8 cellular contexts compared by ENCODE assay signal in the genomic region with DNA sequence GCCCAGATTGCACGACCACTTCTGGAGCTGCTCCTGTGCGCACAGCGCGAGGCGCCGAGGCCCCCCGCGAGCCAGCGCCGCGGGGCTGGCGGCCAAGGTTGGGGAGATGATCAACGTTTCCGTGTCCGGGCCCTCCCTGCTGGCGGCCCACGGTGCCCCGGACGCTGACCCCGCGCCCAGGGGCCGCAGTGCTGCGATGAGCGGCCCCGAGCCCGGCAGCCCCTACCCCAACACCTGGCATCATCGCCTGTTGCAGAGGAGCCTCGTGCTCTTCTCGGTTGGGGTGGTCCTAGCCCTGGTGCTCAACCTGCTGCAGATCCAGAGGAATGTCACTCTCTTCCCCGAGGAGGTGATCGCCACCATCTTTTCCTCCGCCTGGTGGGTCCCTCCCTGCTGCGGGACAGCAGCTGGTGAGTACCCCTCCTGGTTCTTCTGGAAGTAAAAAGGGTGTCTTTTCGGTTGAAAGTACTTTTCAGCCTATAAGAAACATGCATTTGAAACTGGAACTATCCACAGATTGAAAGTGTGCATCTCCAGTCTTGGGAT. TPM values are rescaled to one million over a fixed set of nuclear protein-coding genes. Genes with fewer than 3 reads are reported as not detected.
DNase-seq lines count a peak whose midpoint lies in the region; ATAC-seq and TF ChIP-seq lines count a peak whose summit lies in the region.

No MANE protein-coding gene starts in this region.

- no peak for DNase-seq in A673 (ENCODE audit: low spot score)
- DNase-seq in MM.1S: peak; percentile 54
- no peak for DNase-seq in cardiac fibroblast (ENCODE audit: low read depth in 2 of 2)
- no peak for DNase-seq in lung (ENCODE audit: low spot score)
- peak; percentile 58 to 90 for DNase-seq in vagina (ENCODE audit: extremely low spot score in 2 of 2)
- no peak for DNase-seq in SIG-M5 (lab: John Stamatoyannopoulos, UW)
- DNase-seq in NCI-H1105 (lab: John Stamatoyannopoulos, UW): no peak

- H3K4me3 ChIP-seq in A673 (ENCODE audit: low read depth, low read length, poor library complexity, severe bottlenecking) (peak overlapping the region; percentile 93), MM.1S (ENCODE audit: low read length) (peak overlapping the region; percentile 79), cardiac fibroblast (replicated peaks in 1 of 2; ENCODE audit: low read depth in 2 of 2, low read length in 2 of 2) (peak overlapping the region; percentile 85 to 87), lung (peak overlapping the region; percentile 78), vagina (peak overlapping the region; percentile 67 to 96)

- H3K36me3 ChIP-seq in A673 (ENCODE audit: insufficient read depth, low read length, poor library complexity, severe bottlenecking) (peaks cover 42% of the 10 kb centered on the region), MM.1S (replicated peaks; ENCODE audit: insufficient read depth, low read length) (peaks cover 26% of the 10 kb centered on the region), lung (ENCODE audit: control insufficient read depth in 2 of 2, insufficient read depth in 2 of 2, low read length in 2 of 2) (peaks cover 0 to 6% of the 10 kb centered on the region in 2 donors), vagina (peaks cover 0 to 3% of the 10 kb centered on the region in 2 donors)

- intact Hi-C loops in A673 (cut with micrococcal nuclease; ENCODE audit: unreplicated experiment) (loop anchor here (5.0 kb wide), 1 partner anchor 296 kb away; a partner anchor contains a TSS), vagina (cut with DNase I) (loop anchor here (10.0 kb wide), 1 partner anchor 94 kb away; no protein-coding TSS in a partner anchor)

- 1% methylated on average over 28 to 34 of the region's 34 CpGs for WGBS in lung, 2 donors

- H2AFZ ChIP-seq in MM.1S (ENCODE audit: low read length): peak overlapping the region; percentile 24; the same call in 1 of the 2 replicates

- H3K9me2 ChIP-seq in MM.1S (replicated peaks; ENCODE audit: insufficient read depth, low read length): no peaks in the 10 kb centered on the region

- peaks cover 24% of the 10 kb centered on the region for H3K4me1 ChIP-seq in A673 (ENCODE audit: insufficient read depth, low read length, poor library complexity, severe bottlenecking)
- peaks cover 19% of the 10 kb centered on the region for H3K4me1 ChIP-seq in MM.1S (ENCODE audit: low read length)
- H3K4me1 ChIP-seq in lung (ENCODE audit: control insufficient read depth in 2 of 2, insufficient read depth in 2 of 2, low read length in 2 of 2): peaks cover 5 to 14% of the 10 kb centered on the region in 2 donors
- H3K4me1 ChIP-seq in vagina: peaks cover 42% of the 10 kb centered on the region

- H3K27me3 ChIP-seq in A673 (replicated peaks; ENCODE audit: insufficient read depth, low read depth, low read length, poor library complexity): no peaks in the 10 kb centered on the region
- H3K27me3 ChIP-seq in MM.1S (replicated peaks; ENCODE audit: insufficient read depth, low read length): no peaks in the 10 kb centered on the region
- H3K27me3 ChIP-seq in lung (ENCODE audit: control insufficient read depth, insufficient read depth): no peaks in the 10 kb centered on the region
- H3K27me3 ChIP-seq in vagina: no peaks in the 10 kb centered on the region

- POLR2A ChIA-PET in A673 (lab: Charles Lee; ENCODE audit: low non-redundant PET): no interaction called here

- TF ChIP-seq POLR2A in vagina (IDR thresholded peaks at IDR 0.05): no peak

- H3F3A ChIP-seq in MM.1S (ENCODE audit: insufficient read depth, low read length): peaks cover 39% of the 10 kb centered on the region

- H3K9ac ChIP-seq in MM.1S (ENCODE audit: low read length): peak overlapping the region; percentile 93

- peaks cover 20% of the 10 kb centered on the region for H4K20me1 ChIP-seq in MM.1S (ENCODE audit: insufficient read depth, low read length)

- no TSS peak for BruUV-seq in A673 (replicated peaks; lab: Mats Ljungman, UMichigan)

- peak overlapping the region; percentile 90 for H3K27ac ChIP-seq in A673 (ENCODE audit: low read depth, low read length, poor library complexity, severe bottlenecking)
- H3K27ac ChIP-seq in MM.1S (ENCODE audit: low read length): peak overlapping the region; percentile 89
- peak overlapping the region; percentile 86 to 97 for H3K27ac ChIP-seq in lung (ENCODE audit: low read depth in 1 of 2, low read length in 1 of 2)
- H3K27ac ChIP-seq in vagina: peak overlapping the region; percentile 95

- ATAC-seq in GM19023 (IDR thresholded peaks at IDR 0.05; ENCODE audit: unreplicated experiment): peak; percentile 1
- ATAC-seq in lung (ENCODE audit: insufficient read depth, low FRiP score): no peak

- H3K9me3 ChIP-seq in A673 (ENCODE audit: low read depth, low read length, poor library complexity, severe bottlenecking) (no peaks in the 10 kb centered on the region), MM.1S (replicated peaks; ENCODE audit: insufficient read depth, low read length) (no peaks in the 10 kb centered on the region), lung (ENCODE audit: control insufficient read depth in 2 of 2, insufficient read depth in 1 of 2, low read length in 1 of 2) (peaks cover 0 to 4% of the 10 kb centered on the region in 2 donors), vagina (no peaks in the 10 kb centered on the region)

- CTCF ChIA-PET in A673 (lab: Charles Lee): interaction anchor here (0.6 kb wide), 1 partner anchor 345 kb away, joined by 3 read pairs; no protein-coding TSS in a partner anchor

- H3K79me2 ChIP-seq in MM.1S (ENCODE audit: low read length): peaks cover 51% of the 10 kb centered on the region

- no peak for TF ChIP-seq CTCF in A673 (conservative IDR thresholded peaks at IDR 0.05; ENCODE audit: low read depth, low read length)
- no peak for TF ChIP-seq CTCF in MM.1S (IDR thresholded peaks at IDR 0.05; ENCODE audit: low read length)
- no peak for TF ChIP-seq CTCF in cardiac fibroblast (IDR thresholded peaks at IDR 0.05; ENCODE audit: low read depth, low read length)
- TF ChIP-seq CTCF in lung (IDR thresholded peaks at IDR 0.05; ENCODE audit: control extremely low read depth, extremely low read depth): no peak
- TF ChIP-seq CTCF in vagina (IDR thresholded peaks at IDR 0.05): no peak

- H3K4me2 ChIP-seq in MM.1S (ENCODE audit: low read depth, low read length): peak overlapping the region; percentile 80

RNA-seq across cellular contexts. Expression of a gene that starts 0.7 kb away (rescaled TPM):
- total RNA-seq in A673 (2021): 51.8 and 53.4 TPM in 2 replicates
- 100 to 1,000 TPM; 124 to 264 TPM for total RNA-seq in lung
- 100 to 1,000 TPM in 1 of 2 donors, 10 to 100 TPM in 1; 54.2 to 115 TPM for polyA plus RNA-seq in lung
- 63.6 TPM for total RNA-seq in vagina

Comparison
In these comparisons a context has a peak if more than half of its experiments do, and no peak if none do; other contexts are left out.
1. DNase-seq: peak in MM.1S (single experiment) and vagina (2 of 2); none in A673 (single experiment), cardiac fibroblast (0 of 2), lung (single experiment), SIG-M5 (single experiment) and NCI-H1105 (single experiment).
2. Peak in every context shown above with its lines, with median percentiles within 50 percentile points of each other: H3K27ac ChIP-seq and H3K4me3 ChIP-seq.